In the genomic region with DNA sequence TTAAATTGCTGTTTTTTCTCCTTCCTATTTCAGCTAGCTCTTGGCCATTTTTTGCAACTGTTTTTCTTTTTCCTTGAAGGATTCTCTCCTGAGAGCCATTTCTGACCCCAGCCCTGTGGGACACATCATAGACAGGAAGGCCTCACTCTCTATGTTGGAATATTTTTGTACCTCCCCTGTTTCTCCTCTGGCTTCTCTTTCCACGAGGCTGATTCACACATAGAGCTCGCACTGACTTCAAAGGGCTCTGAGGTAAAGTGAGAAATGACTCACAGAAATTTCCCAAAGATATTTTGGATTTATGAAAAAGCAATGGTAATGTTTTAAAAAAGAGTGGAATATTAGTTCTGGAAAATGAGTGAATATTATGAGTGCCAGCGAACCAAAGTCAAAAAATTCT, we compare ENCODE assay signal across 17 cellular contexts.
DNase-seq lines count a peak whose midpoint lies in the region; ATAC-seq and TF ChIP-seq lines count a peak whose summit lies in the region.
"Had no signal": no experiment of that assay in that cellular context is flagged by ENCODE, and none has a peak within 500 bp of the region (broad histone marks: within the 10 kb centered on the region; RNA-seq: fewer than 3 reads in every experiment).

No MANE protein-coding gene starts in this region.

- no peaks in the 10 kb centered on the region for H3K79me2 ChIP-seq in HCT116 (ENCODE audit: insufficient read depth, low read length)

- no peaks in the 10 kb centered on the region for H3K4me1 ChIP-seq in HCT116 (ENCODE audit: control insufficient read depth in 1 of 2, insufficient read depth in 2 of 2, low read length in 2 of 2)
- H3K4me1 ChIP-seq in foreskin keratinocyte = no peaks in the 10 kb centered on the region
- H3K4me1 ChIP-seq: SJSA1 had no signal

- BruUV-seq in HCT116 (replicated peaks; lab: Mats Ljungman, UMichigan) = no TSS peak

- no peak for TF ChIP-seq POLR2A in HCT116 (IDR thresholded peaks at IDR 0.05; ENCODE audit: borderline replicate concordance, extremely low read depth, insufficient read depth, insufficient read length)

- H3K27me3 ChIP-seq in HCT116 (ENCODE audit: insufficient read depth, low read length) (no peaks in the 10 kb centered on the region), foreskin keratinocyte (peaks cover 29% of the 10 kb centered on the region)

- no peaks in the 10 kb centered on the region for H3K36me3 ChIP-seq in HCT116 (ENCODE audit: control insufficient read depth in 1 of 2, insufficient read depth in 2 of 2, low read length in 2 of 2)
- H3K36me3 ChIP-seq: SJSA1 had no signal

- H3K27ac ChIP-seq in HCT116 (ENCODE audit: low read depth, low read length) (no peak overlapping the region), foreskin keratinocyte (no peak overlapping the region)
- H3K27ac ChIP-seq: SJSA1 had no signal

- TF ChIP-seq CTCF in HCT116 (IDR thresholded peaks at IDR 0.05 in 2 of 3, conservative IDR thresholded peaks at IDR 0.05 in 1 of 3; ENCODE audit: borderline replicate concordance in 1 of 3, insufficient read depth in 1 of 3, low read depth in 2 of 3, low read length in 2 of 3) = no peak
- TF ChIP-seq CTCF in foreskin keratinocyte (conservative IDR thresholded peaks at IDR 0.05) = no peak

- RAD21 ChIA-PET in HCT116 (lab: Charles Lee; ENCODE audit: low non-redundant PET in 1 of 2, low total read pairs in 2 of 2, uncharacterized antibody in 2 of 2, unreplicated experiment in 2 of 2) = no interaction called here

- POLR2A ChIA-PET in HCT116 (lab: Charles Lee) = no interaction called here

- no peaks in the 10 kb centered on the region for H3K9me3 ChIP-seq in HCT116 (ENCODE audit: control insufficient read depth in 1 of 2, insufficient read depth in 1 of 2, low read depth in 1 of 2, low read length in 2 of 2)
- H3K9me3 ChIP-seq: SJSA1 had no signal

- no peak overlapping the region for H3K9ac ChIP-seq in HCT116 (ENCODE audit: low read length)

- intact Hi-C loops in HCT116 (cut with micrococcal nuclease) (no loop called here), left colon (cut with DNase I, micrococcal nuclease) (no loop called here)

- H3K9me2 ChIP-seq in HCT116 (ENCODE audit: insufficient read depth) = no peaks in the 10 kb centered on the region

- DNase-seq in HCT116 (ENCODE audit: low read depth, low spot score) (no peak), SW480 (ENCODE audit: low spot score) (peak; percentile 13), foreskin keratinocyte (peak; percentile 17 to 52), NCI-H2171 (lab: John Stamatoyannopoulos, UW) (no peak), left colon (no peak), hippocampal formation (lab: John Stamatoyannopoulos, UW) (no peak), SHP77 treated with DMSO at 0.1 percent for 48 hours (lab: John Stamatoyannopoulos, UW) (no peak)
- DNase-seq: CD8-positive, alpha-beta T cell; DND-41; H7; IMR-90; Kasumi-1; MV-4-11; NCI-H1417 treated with DMSO at 0.1 percent for 48 hours; NCI-H2029; NCI-H510A treated with DMSO at 0.1 percent for 48 hours had no signal

- no peaks in the 10 kb centered on the region for H4K20me1 ChIP-seq in HCT116 (ENCODE audit: insufficient read depth)

- CTCF ChIA-PET in HCT116 (lab: Charles Lee) = no interaction called here

- no peak for ATAC-seq in HCT116
- peak; percentile 61 for ATAC-seq in foreskin keratinocyte
- ATAC-seq in left colon = no peak
- ATAC-seq: CD8-positive, alpha-beta T cell had no signal

- no peak overlapping the region for H3K4me2 ChIP-seq in HCT116 (ENCODE audit: low read length)

- no peak for TF ChIP-seq RAD21 in HCT116 (IDR thresholded peaks at IDR 0.05; ENCODE audit: low read depth)

- no peak overlapping the region for H2AFZ ChIP-seq in HCT116 (ENCODE audit: low read depth, low read length, poor library complexity, severe bottlenecking)

- no peak overlapping the region for H3K4me3 ChIP-seq in HCT116 (replicated peaks in 1 of 2; ENCODE audit: low read depth in 1 of 2, low read length in 2 of 2)
- H3K4me3 ChIP-seq: SJSA1 had no signal

TF ChIP-seq in HCT116, 20 proteins besides CTCF, POLR2A, EP300 and RAD21:
- peak; percentile 57 for TF ChIP-seq TCF7L2 (IDR thresholded peaks at IDR 0.05; ENCODE audit: borderline replicate concordance, extremely low read depth, insufficient read depth, insufficient read length)
- TF ChIP-seq, protein P1, sequence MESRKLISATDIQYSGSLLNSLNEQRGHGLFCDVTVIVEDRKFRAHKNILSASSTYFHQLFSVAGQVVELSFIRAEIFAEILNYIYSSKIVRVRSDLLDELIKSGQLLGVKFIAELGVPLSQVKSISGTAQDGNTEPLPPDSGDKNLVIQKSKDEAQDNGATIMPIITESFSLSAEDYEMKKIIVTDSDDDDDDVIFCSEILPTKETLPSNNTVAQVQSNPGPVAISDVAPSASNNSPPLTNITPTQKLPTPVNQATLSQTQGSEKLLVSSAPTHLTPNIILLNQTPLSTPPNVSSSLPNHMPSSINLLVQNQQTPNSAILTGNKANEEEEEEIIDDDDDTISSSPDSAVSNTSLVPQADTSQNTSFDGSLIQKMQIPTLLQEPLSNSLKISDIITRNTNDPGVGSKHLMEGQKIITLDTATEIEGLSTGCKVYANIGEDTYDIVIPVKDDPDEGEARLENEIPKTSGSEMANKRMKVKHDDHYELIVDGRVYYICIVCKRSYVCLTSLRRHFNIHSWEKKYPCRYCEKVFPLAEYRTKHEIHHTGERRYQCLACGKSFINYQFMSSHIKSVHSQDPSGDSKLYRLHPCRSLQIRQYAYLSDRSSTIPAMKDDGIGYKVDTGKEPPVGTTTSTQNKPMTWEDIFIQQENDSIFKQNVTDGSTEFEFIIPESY (IDR thresholded peaks at IDR 0.05; ENCODE audit: extremely low read depth, insufficient replicate concordance, low read length) = no peak

Comparison
In these comparisons a context has a peak if more than half of its experiments do, and no peak if none do; other contexts are left out.
1. DNase-seq: peak in SW480 (single experiment) and foreskin keratinocyte (2 of 2); none in HCT116 (single experiment), NCI-H2171 (single experiment), left colon (0 of 2), hippocampal formation (0 of 2) and SHP77 treated with DMSO at 0.1 percent for 48 hours (single experiment).